In genomic region chr16:84013787-84014569, GRCh38 we compare ENCODE assay signal across 9 cellular contexts. TPM values are rescaled to one million over a fixed set of nuclear protein-coding genes. Genes with fewer than 3 reads are reported as not detected.
DNase-seq lines count a peak whose midpoint lies in the region; ATAC-seq and TF ChIP-seq lines count a peak whose summit lies in the region.
"Had no signal": no experiment of that assay in that cellular context is flagged by ENCODE, and none has a peak within 500 bp of the region (broad histone marks: within the 10 kb centered on the region; RNA-seq: fewer than 3 reads in every experiment).

No MANE protein-coding gene starts in this region.

- H3K27ac ChIP-seq in DND-41 (ENCODE audit: low read length), result no peak overlapping the region
- no peak overlapping the region for H3K27ac ChIP-seq in hepatocyte
- H3K27ac ChIP-seq: skin epidermis had no signal

- ATAC-seq in DND-41 (ENCODE audit: insufficient read depth, low read depth), result peak; percentile 84
- ATAC-seq in GM21526 (IDR thresholded peaks at IDR 0.05; ENCODE audit: low FRiP score, unreplicated experiment), result peak; percentile 73

- H3K36me3 ChIP-seq in DND-41 (ENCODE audit: insufficient read depth, low read length) (no peaks in the 10 kb centered on the region), hepatocyte (replicated peaks; ENCODE audit: insufficient read depth, low read depth) (no peaks in the 10 kb centered on the region)

- peaks cover 3% of the 10 kb centered on the region for H3K27me3 Mint-ChIP-seq in activated T-helper 1 cell treated with anti-CD3 and anti-CD28 coated beads, Interleukin-12 subunit alpha, Interleukin-12 subunit beta, Interleukin-2, Interleukin-4 antibody, amounts not matched to agents 30 ng/mL and 10 ng/mL and 1 ng/mL, durations not matched to agents 14 hours and 24 hours and 36 hours (ENCODE audit: insufficient read depth)

- no peaks in the 10 kb centered on the region for H4K20me1 ChIP-seq in DND-41 (ENCODE audit: insufficient read depth, low read length)
- H4K20me1 ChIP-seq in hepatocyte (ENCODE audit: insufficient read depth, poor library complexity, severe bottlenecking), result no peaks in the 10 kb centered on the region

- TF ChIP-seq CTCF in DND-41 (IDR thresholded peaks at IDR 0.05; ENCODE audit: borderline replicate concordance, extremely low read depth, low read length, poor library complexity, severe bottlenecking) (no peak), hepatocyte (IDR thresholded peaks at IDR 0.05; ENCODE audit: poor library complexity) (no peak)

- no peak overlapping the region for H3K27ac Mint-ChIP-seq in activated T-helper 1 cell treated with anti-CD3 and anti-CD28 coated beads, Interleukin-12 subunit alpha, Interleukin-12 subunit beta, Interleukin-2, Interleukin-4 antibody, amounts not matched to agents 30 ng/mL and 10 ng/mL and 1 ng/mL, durations not matched to agents 14 hours and 24 hours and 36 hours

- no peaks in the 10 kb centered on the region for H3K9me3 Mint-ChIP-seq in activated T-helper 1 cell treated with anti-CD3 and anti-CD28 coated beads, Interleukin-12 subunit alpha, Interleukin-12 subunit beta, Interleukin-2, Interleukin-4 antibody, amounts not matched to agents 30 ng/mL and 10 ng/mL and 1 ng/mL, durations not matched to agents 14 hours and 24 hours and 36 hours

- peaks cover 3% of the 10 kb centered on the region for H3K27me3 ChIP-seq in DND-41 (ENCODE audit: insufficient read depth, low read length, poor library complexity)
- no peaks in the 10 kb centered on the region for H3K27me3 ChIP-seq in hepatocyte

- WGBS in hepatocyte (ENCODE audit: low lambda C conversion rate, missing lambda C conversion rate), result 32% methylated on average over 13 of the region's 14 CpGs

- H3K9ac ChIP-seq in DND-41 (ENCODE audit: low read depth, low read length), result no peak overlapping the region

- no peaks in the 10 kb centered on the region for H3K4me1 ChIP-seq in DND-41 (ENCODE audit: insufficient read depth, low read length)
- no peaks in the 10 kb centered on the region for H3K4me1 ChIP-seq in hepatocyte (ENCODE audit: insufficient read depth)

- intact Hi-C loops in activated T-helper 1 cell treated with anti-CD3 and anti-CD28 coated beads, Interleukin-12 subunit alpha, Interleukin-12 subunit beta, Interleukin-2, Interleukin-4 antibody, amounts not matched to agents 30 ng/mL and 10 ng/mL and 1 ng/mL, durations not matched to agents 14 hours and 24 hours and 36 hours (cut with micrococcal nuclease), result loop anchor here (1.0 kb wide), 1 partner anchor 61 kb away; the partner anchor contains the start of gene OSGIN1

- H3K4me3 Mint-ChIP-seq in activated T-helper 1 cell treated with anti-CD3 and anti-CD28 coated beads, Interleukin-12 subunit alpha, Interleukin-12 subunit beta, Interleukin-2, Interleukin-4 antibody, amounts not matched to agents 30 ng/mL and 10 ng/mL and 1 ng/mL, durations not matched to agents 14 hours and 24 hours and 36 hours, result no peak overlapping the region

- no peaks in the 10 kb centered on the region for H3K9me2 ChIP-seq in hepatocyte (replicated peaks; ENCODE audit: insufficient read depth)

- DNase-seq in DND-41 (peak; percentile 59), HT-29 (ENCODE audit: low spot score) (peak; percentile 98), RPMI8226 (peak; percentile 97), hepatocyte (ENCODE audit: low spot score) (peak; percentile 78), AML-193 (lab: John Stamatoyannopoulos, UW) (no peak)
- peak; percentile 47 for DNase-seq in activated T-helper 1 cell treated with anti-CD3 and anti-CD28 coated beads, Interleukin-12 subunit alpha, Interleukin-12 subunit beta, Interleukin-2, Interleukin-4 antibody, amounts not matched to agents 30 ng/mL and 10 ng/mL and 1 ng/mL, durations not matched to agents 14 hours and 24 hours and 36 hours (ENCODE audit: low spot score)
- DNase-seq in stimulated activated CD4-positive, alpha-beta T cell treated with anti-CD3 and anti-CD28 coated beads, Interleukin-4, amount 100 ng/mL, for 4 hours, result peak; percentile 36 to 41

- H3K9me3 ChIP-seq in DND-41 (ENCODE audit: insufficient read depth, low read length, severe bottlenecking) (peaks cover 4% of the 10 kb centered on the region), hepatocyte (ENCODE audit: low read depth) (no peaks in the 10 kb centered on the region)

- H3K4me2 ChIP-seq in DND-41 (ENCODE audit: insufficient read depth, low read length), result no peak overlapping the region
- H3K4me2 ChIP-seq in hepatocyte, result no peak overlapping the region

- H3K4me1 Mint-ChIP-seq in activated T-helper 1 cell treated with anti-CD3 and anti-CD28 coated beads, Interleukin-12 subunit alpha, Interleukin-12 subunit beta, Interleukin-2, Interleukin-4 antibody, amounts not matched to agents 30 ng/mL and 10 ng/mL and 1 ng/mL, durations not matched to agents 14 hours and 24 hours and 36 hours (ENCODE audit: low read depth), result no peaks in the 10 kb centered on the region

- H3K79me2 ChIP-seq in DND-41 (ENCODE audit: insufficient read depth, low read length) (no peaks in the 10 kb centered on the region), hepatocyte (no peaks in the 10 kb centered on the region)

- no peaks in the 10 kb centered on the region for H3K36me3 Mint-ChIP-seq in activated T-helper 1 cell treated with anti-CD3 and anti-CD28 coated beads, Interleukin-12 subunit alpha, Interleukin-12 subunit beta, Interleukin-2, Interleukin-4 antibody, amounts not matched to agents 30 ng/mL and 10 ng/mL and 1 ng/mL, durations not matched to agents 14 hours and 24 hours and 36 hours (ENCODE audit: low read depth)

- H2AFZ ChIP-seq in DND-41 (ENCODE audit: low read depth, low read length) (no peak overlapping the region), hepatocyte (no peak overlapping the region)

- no peak overlapping the region for H3K4me3 ChIP-seq in DND-41 (ENCODE audit: low read depth in 1 of 2, low read length in 2 of 2)
- no peak overlapping the region for H3K4me3 ChIP-seq in hepatocyte
- H3K4me3 ChIP-seq: skin epidermis had no signal

RNA-seq across cellular contexts. Expression of gene SLC38A8, which starts 28.6 kb away (rescaled TPM):
- not detected in 2 replicates for total RNA-seq in HT-29 (2014; rRNA removed; shearing (Covaris generic))
- total RNA-seq in activated T-helper 1 cell treated with anti-CD3 and anti-CD28 coated beads, Interleukin-12 subunit alpha, Interleukin-12 subunit beta, Interleukin-2, Interleukin-4 antibody, amounts not matched to agents 30 ng/mL and 10 ng/mL and 1 ng/mL, durations not matched to agents 14 hours and 24 hours and 36 hours, result not detected in 2 replicates
- not detected in 2 replicates for total RNA-seq in hepatocyte
- polyA plus RNA-seq in hepatocyte, result not detected in 2 replicates

RNA-seq across cellular contexts. Expression of gene NECAB2, which starts 45.9 kb away (rescaled TPM):
- 0.10 TPM in 1 of 2 replicates, not detected in the other for total RNA-seq in HT-29 (2014; rRNA removed; shearing (Covaris generic))
- total RNA-seq in activated T-helper 1 cell treated with anti-CD3 and anti-CD28 coated beads, Interleukin-12 subunit alpha, Interleukin-12 subunit beta, Interleukin-2, Interleukin-4 antibody, amounts not matched to agents 30 ng/mL and 10 ng/mL and 1 ng/mL, durations not matched to agents 14 hours and 24 hours and 36 hours, result not detected in 2 replicates
- not detected in 2 replicates for total RNA-seq in hepatocyte
- 0.45 and 1.1 TPM in 2 replicates for polyA plus RNA-seq in hepatocyte

Comparison
In these comparisons a context has a peak if more than half of its experiments do, and no peak if none do; other contexts are left out.
1. DNase-seq: peak in DND-41 (single experiment), HT-29 (single experiment), RPMI8226 (single experiment), activated T-helper 1 cell treated with anti-CD3 and anti-CD28 coated beads, Interleukin-12 subunit alpha, Interleukin-12 subunit beta, Interleukin-2, Interleukin-4 antibody, amounts not matched to agents 30 ng/mL and 10 ng/mL and 1 ng/mL, durations not matched to agents 14 hours and 24 hours and 36 hours (single experiment), hepatocyte (single experiment) and stimulated activated CD4-positive, alpha-beta T cell treated with anti-CD3 and anti-CD28 coated beads, Interleukin-4, amount 100 ng/mL, for 4 hours (2 of 2); none in AML-193 (0 of 2).